In the genomic region with DNA sequence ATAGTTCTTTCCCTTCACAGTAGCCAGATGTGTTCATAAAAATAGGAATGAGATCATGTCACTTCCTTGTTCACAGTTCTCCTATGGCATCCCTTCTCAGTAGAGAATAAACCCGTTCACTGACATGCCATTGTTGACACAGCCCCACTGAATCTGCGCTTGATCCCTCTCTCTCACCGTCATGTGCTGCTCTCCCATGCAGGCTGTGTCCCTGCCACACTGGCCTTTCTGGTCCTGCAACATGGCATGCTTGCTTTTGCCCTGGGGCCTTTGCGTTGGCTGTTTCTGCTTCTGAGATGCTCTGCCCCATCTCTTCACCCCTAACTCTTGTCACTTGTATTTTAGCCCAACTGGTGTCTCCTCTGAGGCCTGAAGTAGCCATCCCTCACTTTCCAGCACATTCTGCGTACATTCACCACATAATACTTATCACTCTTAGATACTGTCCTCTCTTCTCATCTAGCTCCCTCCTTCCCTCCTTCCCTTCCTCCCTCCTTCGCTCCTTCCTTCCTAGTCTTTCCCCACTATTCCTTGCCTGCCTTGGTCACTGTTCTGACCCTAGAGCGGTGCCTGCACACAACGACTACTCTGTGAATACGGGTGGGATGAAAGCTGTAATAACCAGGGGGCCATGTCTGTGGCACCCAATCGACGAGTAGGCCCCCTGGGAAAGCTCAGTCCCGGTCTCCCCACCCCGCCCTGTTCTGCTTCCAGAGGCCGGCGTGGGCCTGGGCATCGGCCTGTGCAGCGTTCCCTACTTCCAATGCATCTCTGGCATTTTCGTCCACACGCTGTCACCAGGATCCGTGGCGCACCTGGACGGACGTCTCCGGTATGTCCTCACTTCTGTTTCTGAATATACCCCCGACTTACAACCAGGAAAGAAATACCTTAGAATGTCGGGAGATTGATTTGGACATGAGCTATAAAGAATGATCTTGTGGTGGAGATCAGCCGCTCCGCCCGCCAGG, we compare ENCODE assay signal across 24 cellular contexts. TPM values are rescaled to one million over a fixed set of nuclear protein-coding genes. Genes with fewer than 3 reads are reported as not detected.
DNase-seq lines count a peak whose midpoint lies in the region; ATAC-seq and TF ChIP-seq lines count a peak whose summit lies in the region.
"Had no signal": no experiment of that assay in that cellular context is flagged by ENCODE, and none has a peak within 500 bp of the region (broad histone marks: within the 10 kb centered on the region; RNA-seq: fewer than 3 reads in every experiment).

No MANE protein-coding gene starts in this region.

- no peak for ATAC-seq in naive B cell (ENCODE audit: low read depth in 2 of 2)
- no peak for ATAC-seq in effector memory CD8-positive, alpha-beta T cell (replicated peaks)
- no peak for ATAC-seq in HG02884 (IDR thresholded peaks at IDR 0.05; ENCODE audit: unreplicated experiment)
- ATAC-seq: natural killer cell had no signal

- peaks cover 49% of the 10 kb centered on the region for H3K4me1 Mint-ChIP-seq in dendritic cell treated with granulocyte-macrophage colony-stimulating factor and Interleukin-4, amounts not matched to agents 40 ng/mL and 50 ng/mL, for 4 days (ENCODE audit: low read depth)
- peaks cover 46 to 50% (median 48%) of the 10 kb centered on the region in 3 donors for H3K4me1 Mint-ChIP-seq in naive B cell
- peaks cover 31 to 32% of the 10 kb centered on the region in 2 donors for H3K4me1 Mint-ChIP-seq in effector memory CD8-positive, alpha-beta T cell (ENCODE audit: low read depth in 2 of 2)
- H3K4me1 Mint-ChIP-seq: endodermal cell had no signal

- TF ChIP-seq CTCF in C4-2B (conservative IDR thresholded peaks at IDR 0.05): no peak

- no peak overlapping the region for H3K4me3 Mint-ChIP-seq in dendritic cell treated with granulocyte-macrophage colony-stimulating factor and Interleukin-4, amounts not matched to agents 40 ng/mL and 50 ng/mL, for 4 days
- no peak overlapping the region for H3K4me3 Mint-ChIP-seq in naive B cell
- no peak overlapping the region for H3K4me3 Mint-ChIP-seq in effector memory CD8-positive, alpha-beta T cell
- H3K4me3 Mint-ChIP-seq: endodermal cell, natural killer cell had no signal

- peak overlapping the region; percentile 26 for H3K27ac Mint-ChIP-seq in dendritic cell treated with granulocyte-macrophage colony-stimulating factor and Interleukin-4, amounts not matched to agents 40 ng/mL and 50 ng/mL, for 4 days
- H3K27ac Mint-ChIP-seq in naive B cell: peak overlapping the region in 4 of 6 donors; percentile 45 to 75 (median 67)
- no peak overlapping the region for H3K27ac Mint-ChIP-seq in effector memory CD8-positive, alpha-beta T cell
- H3K27ac Mint-ChIP-seq: endodermal cell had no signal

- intact Hi-C loops in dendritic cell treated with granulocyte-macrophage colony-stimulating factor and Interleukin-4, amounts not matched to agents 40 ng/mL and 50 ng/mL, for 4 days (cut with micrococcal nuclease): no loop called here

- DNase-seq in activated CD8-positive, alpha-beta memory T cell treated with anti-CD3 and anti-CD28 coated beads, Interleukin-2, amount 50 U/mL, for 48 hours: peak; percentile 42
- no peak for DNase-seq in activated CD8-positive, alpha-beta memory T cell treated with anti-CD3 and anti-CD28 coated beads for 24 hours
- DNase-seq in naive B cell: no peak
- no peak for DNase-seq in NK-92 treated with Interleukin-12 subunit alpha and Interleukin-12 subunit beta, amount 100 ng/mL, for 24 hours (lab: John Stamatoyannopoulos, UW)
- no peak for DNase-seq in effector memory CD8-positive, alpha-beta T cell
- DNase-seq: activated CD4-positive, alpha-beta T cell treated with anti-CD3 and anti-CD28 coated beads, Interleukin-2, amount 50 U/mL, for 48 hours; activated naive CD4-positive, alpha-beta T cell treated with Interleukin-2 at 50 U/mL for 16 hours; AML-193; amygdala; Calu3; colonic mucosa; endodermal cell; HCEC 1CT; natural killer cell; NCI-H1105; NCI-H2029; NCI-H2227 treated with DMSO at 0.1 percent for 48 hours; NCI-H82; T1000 had no signal

- no peaks in the 10 kb centered on the region for H3K27me3 Mint-ChIP-seq in dendritic cell treated with granulocyte-macrophage colony-stimulating factor and Interleukin-4, amounts not matched to agents 40 ng/mL and 50 ng/mL, for 4 days
- no peaks in the 10 kb centered on the region for H3K27me3 Mint-ChIP-seq in naive B cell
- no peaks in the 10 kb centered on the region for H3K27me3 Mint-ChIP-seq in effector memory CD8-positive, alpha-beta T cell

- H3K27ac ChIP-seq in C4-2B: peak overlapping the region; percentile 62
- H3K27ac ChIP-seq: colonic mucosa, suprapubic skin, uterus had no signal

- H3K36me3 Mint-ChIP-seq in dendritic cell treated with granulocyte-macrophage colony-stimulating factor and Interleukin-4, amounts not matched to agents 40 ng/mL and 50 ng/mL, for 4 days (ENCODE audit: low read depth): peaks cover 6% of the 10 kb centered on the region
- H3K36me3 Mint-ChIP-seq in naive B cell: peaks cover 2 to 4% of the 10 kb centered on the region in 2 donors
- no peaks in the 10 kb centered on the region for H3K36me3 Mint-ChIP-seq in effector memory CD8-positive, alpha-beta T cell (ENCODE audit: insufficient read depth)

- peaks cover 13% of the 10 kb centered on the region for H3K9me3 Mint-ChIP-seq in dendritic cell treated with granulocyte-macrophage colony-stimulating factor and Interleukin-4, amounts not matched to agents 40 ng/mL and 50 ng/mL, for 4 days
- peaks cover 2 to 13% (median 4%) of the 10 kb centered on the region in 7 donors for H3K9me3 Mint-ChIP-seq in naive B cell
- peaks cover 0 to 6% of the 10 kb centered on the region in 2 donors for H3K9me3 Mint-ChIP-seq in effector memory CD8-positive, alpha-beta T cell

RNA-seq across cellular contexts. Expression of gene STARD5, which starts 41.7 kb away (rescaled TPM):
- polyA plus RNA-seq in naive B cell (ENCODE audit: low read depth in 6 of 6): 1 to 10 TPM; 5.1 to 9.6 (median 7.3) TPM

Comparison
In these comparisons a context has a peak if more than half of its experiments do, and no peak if none do; other contexts are left out.
1. H3K27ac Mint-ChIP-seq: peak in dendritic cell treated with granulocyte-macrophage colony-stimulating factor and Interleukin-4, amounts not matched to agents 40 ng/mL and 50 ng/mL, for 4 days (single experiment) and naive B cell (4 of 6); none in effector memory CD8-positive, alpha-beta T cell (0 of 2).